In genomic region chr14:20782280-20782890, GRCh38 we compare ENCODE assay signal across 9 cellular contexts. TPM values are rescaled to one million over a fixed set of nuclear protein-coding genes. Genes with fewer than 3 reads are reported as not detected.
DNase-seq lines count a peak whose midpoint lies in the region; ATAC-seq and TF ChIP-seq lines count a peak whose summit lies in the region.
"Had no signal": no experiment of that assay in that cellular context is flagged by ENCODE, and none has a peak within 500 bp of the region (broad histone marks: within the 10 kb centered on the region; RNA-seq: fewer than 3 reads in every experiment).

No MANE protein-coding gene starts in this region.

- no peak for TF ChIP-seq CTCF in sigmoid colon (IDR thresholded peaks at IDR 0.05)
- TF ChIP-seq CTCF in ovary (IDR thresholded peaks at IDR 0.05), result no peak
- TF ChIP-seq CTCF in GM20000 (IDR thresholded peaks at IDR 0.05; ENCODE audit: extremely low read depth, missing control alignments), result no peak

- DNase-seq in activated effector memory CD4-positive, alpha-beta T cell treated with Interleukin-2 at 50 U/mL for 16 hours, result peak; percentile 5
- DNase-seq in activated effector memory CD4-positive, alpha-beta T cell treated with anti-CD3 and anti-CD28 coated beads, Interleukin-2, amount 50 U/mL, for 16 hours, result no peak
- DNase-seq in KG1 (lab: John Stamatoyannopoulos, UW) (peak; percentile 7), sigmoid colon (no peak), NCI-H187 treated with DMSO at 0.1 percent for 48 hours (lab: John Stamatoyannopoulos, UW) (no peak), ovary (no peak), GM20000 (ENCODE audit: low spot score) (no peak)
- peak in 2 of 3 experiments; percentile 8 to 10 for DNase-seq in effector memory CD8-positive, alpha-beta T cell

- H3K4me3 ChIP-seq in sigmoid colon (peak overlapping the region in 2 of 4 donors; percentile 26 to 28), ovary (no peak overlapping the region)

- H3K4me3 Mint-ChIP-seq in effector memory CD8-positive, alpha-beta T cell, result peak overlapping the region; percentile 67 to 76

- no peaks in the 10 kb centered on the region for H3K36me3 ChIP-seq in sigmoid colon
- H3K36me3 ChIP-seq in ovary, result no peaks in the 10 kb centered on the region

- peaks cover 25 to 31% of the 10 kb centered on the region in 2 donors for H3K4me1 Mint-ChIP-seq in effector memory CD8-positive, alpha-beta T cell (ENCODE audit: low read depth in 2 of 2)

- TF ChIP-seq EP300 in sigmoid colon (IDR thresholded peaks at IDR 0.05) (no peak), ovary (IDR thresholded peaks at IDR 0.05) (no peak)

- WGBS in sigmoid colon, 2 donors, result 3% methylated on average over 5 of the region's 5 CpGs
- WGBS in ovary, 3 donors, result 10 to 35% (median 16%) methylated on average over 5 of the region's 5 CpGs

- H3K27me3 Mint-ChIP-seq in effector memory CD8-positive, alpha-beta T cell, result no peaks in the 10 kb centered on the region

- peak; percentile 85 for ATAC-seq in effector memory CD8-positive, alpha-beta T cell (replicated peaks)

- no peaks in the 10 kb centered on the region for H3K9me3 ChIP-seq in sigmoid colon
- H3K9me3 ChIP-seq in ovary, result no peaks in the 10 kb centered on the region

- H3K27me3 ChIP-seq in sigmoid colon (no peaks in the 10 kb centered on the region), ovary (no peaks in the 10 kb centered on the region)

- H3K9me3 Mint-ChIP-seq in effector memory CD8-positive, alpha-beta T cell, result no peaks in the 10 kb centered on the region

- intact Hi-C loops in sigmoid colon (cut with DNase I), result no loop called here
- intact Hi-C loops in ovary (cut with DNase I), result no loop called here

- no peak for TF ChIP-seq POLR2A in sigmoid colon (IDR thresholded peaks at IDR 0.05)
- no peak for TF ChIP-seq POLR2A in ovary (IDR thresholded peaks at IDR 0.05)

- H3K27ac ChIP-seq in sigmoid colon (peak overlapping the region; percentile 25 to 47 (median 40)), ovary (no peak overlapping the region)

- H3K36me3 Mint-ChIP-seq in effector memory CD8-positive, alpha-beta T cell (ENCODE audit: insufficient read depth), result no peaks in the 10 kb centered on the region

- H3K4me1 ChIP-seq in sigmoid colon (no peaks in the 10 kb centered on the region), ovary (ENCODE audit: insufficient read depth) (no peaks in the 10 kb centered on the region)

- H3K27ac Mint-ChIP-seq in effector memory CD8-positive, alpha-beta T cell, result peak overlapping the region; percentile 80 to 97

RNA-seq across cellular contexts. Expression of gene RNASE6, which starts 1.3 kb away (rescaled TPM):
- 10 to 100 TPM; 10.2 to 25.0 (median 19.2) TPM for total RNA-seq in sigmoid colon
- polyA plus RNA-seq in sigmoid colon, result 10 to 100 TPM in 2 of 3 donors, 1 to 10 TPM in 1; 9.6 to 46.2 (median 45.9) TPM
- total RNA-seq in ovary, result 1 to 10 TPM; 3.1 to 7.5 (median 5.0) TPM
- polyA plus RNA-seq in ovary, result 10 to 100 TPM in 1 of 2 donors, 1 to 10 TPM in 1; 4.7 to 30.3 TPM
- polyA plus RNA-seq: BJ had no signal

RNA-seq across cellular contexts. Expression of gene EDDM3B, which starts 14.2 kb away (rescaled TPM):
- total RNA-seq in sigmoid colon, result not detected
- not detected for polyA plus RNA-seq in sigmoid colon
- not detected for total RNA-seq in ovary
- polyA plus RNA-seq in ovary, result not detected
- polyA plus RNA-seq: BJ had no signal

RNA-seq across cellular contexts. Expression of gene RNASE1, which starts 20.3 kb away (rescaled TPM):
- total RNA-seq in sigmoid colon (100 to 1,000 TPM; 148 to 581 (median 428) TPM), ovary (100 to 1,000 TPM in 6 of 7 donors, 10 to 100 TPM in 1; 62.5 to 293 (median 119) TPM)
- polyA plus RNA-seq in sigmoid colon (100 to 1,000 TPM; 111 to 584 (median 192) TPM), ovary (100 to 1,000 TPM; 203 to 985 TPM)
- polyA plus RNA-seq: BJ had no signal

RNA-seq across cellular contexts. Expression of gene EDDM3A, which starts 36.7 kb away (rescaled TPM):
- total RNA-seq in sigmoid colon (not detected), ovary (not detected)
- polyA plus RNA-seq in sigmoid colon (not detected), ovary (not detected)
- polyA plus RNA-seq: BJ had no signal

Comparison
In these comparisons a context has a peak if more than half of its experiments do, and no peak if none do; other contexts are left out.
1. DNase-seq: peak in activated effector memory CD4-positive, alpha-beta T cell treated with Interleukin-2 at 50 U/mL for 16 hours (single experiment), KG1 (single experiment) and effector memory CD8-positive, alpha-beta T cell (2 of 3); none in activated effector memory CD4-positive, alpha-beta T cell treated with anti-CD3 and anti-CD28 coated beads, Interleukin-2, amount 50 U/mL, for 16 hours (single experiment), sigmoid colon (single experiment), NCI-H187 treated with DMSO at 0.1 percent for 48 hours (single experiment), ovary (0 of 5) and GM20000 (single experiment).
2. H3K27ac ChIP-seq: peak in sigmoid colon (4 of 4); none in ovary (0 of 2).